Comparison of ENCODE assay signal across 29 cellular contexts in genomic region chr13:89891416-89891815, GRCh38.
DNase-seq lines count a peak whose midpoint lies in the region; ATAC-seq, FAIRE-seq and TF ChIP-seq lines count a peak whose summit lies in the region.
"Had no signal": no experiment of that assay in that cellular context is flagged by ENCODE, and none has a peak within 500 bp of the region (broad histone marks: within the 10 kb centered on the region; RNA-seq: fewer than 3 reads in every experiment).

No MANE protein-coding gene starts in this region.

- H3K4me1 ChIP-seq in K562 (replicated peaks in 1 of 2; ENCODE audit: control insufficient read depth in 2 of 2, insufficient read depth in 2 of 2, low read length in 2 of 2) (no peaks in the 10 kb centered on the region), mucosa of descending colon (ENCODE audit: low read depth) (no peaks in the 10 kb centered on the region)
- H3K4me1 ChIP-seq: BE2C, BLaER1 had no signal

- peaks cover 8% of the 10 kb centered on the region for H3K9me3 Mint-ChIP-seq in chondrocyte (ENCODE audit: low read depth)

- TF ChIP-seq CTCF in K562 (IDR thresholded peaks at IDR 0.05 in 2 of 3, conservative IDR thresholded peaks at IDR 0.05 in 1 of 3; ENCODE audit: insufficient read depth in 2 of 3, low read depth in 1 of 3, low read length in 3 of 3), result no peak
- no peak for TF ChIP-seq CTCF in fibroblast of pulmonary artery (IDR thresholded peaks at IDR 0.05; ENCODE audit: low read length, missing control alignments)
- no peak for TF ChIP-seq CTCF in chondrocyte (IDR thresholded peaks at IDR 0.05)
- no peak for TF ChIP-seq CTCF in mucosa of descending colon (IDR thresholded peaks at IDR 0.05)

- no peaks in the 10 kb centered on the region for H3K9me3 ChIP-seq in K562 (replicated peaks; ENCODE audit: control insufficient read depth, insufficient read depth, low read depth, low read length)
- H3K9me3 ChIP-seq in mucosa of descending colon, result no peaks in the 10 kb centered on the region
- H3K9me3 ChIP-seq: BE2C, BLaER1 had no signal

- no peaks in the 10 kb centered on the region for H3K4me1 Mint-ChIP-seq in chondrocyte (ENCODE audit: low read depth)
- H3K4me1 Mint-ChIP-seq: CD14-positive monocyte; CD4-positive, alpha-beta memory T cell; CD4-positive, CD25-positive, alpha-beta regulatory T cell; CD8-positive, alpha-beta memory T cell had no signal

- no peak for TF ChIP-seq EP300 in K562 (IDR thresholded peaks at IDR 0.05; ENCODE audit: low read length)

- no peaks in the 10 kb centered on the region for H3K79me2 ChIP-seq in K562 (ENCODE audit: control insufficient read depth, insufficient read depth, low read length)

- no peak for FAIRE-seq in K562 (lab: Jason Lieb, UNC)
- FAIRE-seq: A204.1, GM12878, GM12892, GM19239 had no signal

- no TSS peak for BruUV-seq in K562 (replicated peaks; lab: Mats Ljungman, UMichigan)

- no peak overlapping the region for H2AFZ ChIP-seq in K562 (ENCODE audit: low read depth, low read length)

- no peaks in the 10 kb centered on the region for H3K9me1 ChIP-seq in K562 (ENCODE audit: control insufficient read depth, insufficient read depth, low read length)

- ATAC-seq in K562, result no peak
- ATAC-seq in GM21423 (IDR thresholded peaks at IDR 0.05; ENCODE audit: unreplicated experiment), result no peak
- no peak for ATAC-seq in mucosa of descending colon
- ATAC-seq in HG02678 (IDR thresholded peaks at IDR 0.05; ENCODE audit: unreplicated experiment), result no peak
- ATAC-seq: GM12878 had no signal

- no peak overlapping the region for H3K27ac Mint-ChIP-seq in chondrocyte (ENCODE audit: unreplicated experiment)
- H3K27ac Mint-ChIP-seq: CD14-positive monocyte; CD4-positive, alpha-beta memory T cell; CD4-positive, CD25-positive, alpha-beta regulatory T cell; CD8-positive, alpha-beta memory T cell had no signal

- TF ChIP-seq RAD21 in K562 (CRISPR knock-in tag; conservative IDR thresholded peaks at IDR 0.05 in 1 of 2, IDR thresholded peaks at IDR 0.05 in 1 of 2), result no peak

- no peak overlapping the region for H3K4me3 Mint-ChIP-seq in chondrocyte (ENCODE audit: unreplicated experiment)
- H3K4me3 Mint-ChIP-seq: CD14-positive monocyte; CD4-positive, alpha-beta memory T cell; CD4-positive, CD25-positive, alpha-beta regulatory T cell; CD8-positive, alpha-beta memory T cell had no signal

- TF ChIP-seq POLR2A in K562 (conservative IDR thresholded peaks at IDR 0.05), result no peak

- H3K9ac ChIP-seq in K562 (ENCODE audit: insufficient read depth in 1 of 2, low read depth in 2 of 2, low read length in 2 of 2), result no peak overlapping the region
- H3K9ac ChIP-seq: BLaER1 had no signal

- in situ Hi-C loops in K562 (cut with MboI), result no loop called here

- intact Hi-C loops in K562 (cut with micrococcal nuclease), result no loop called here
- intact Hi-C loops in mucosa of descending colon (cut with DNase I, micrococcal nuclease), result no loop called here

- H3K36me3 Mint-ChIP-seq in chondrocyte (ENCODE audit: low read depth), result no peaks in the 10 kb centered on the region
- H3K36me3 Mint-ChIP-seq: CD14-positive monocyte; CD4-positive, alpha-beta memory T cell; CD4-positive, CD25-positive, alpha-beta regulatory T cell; CD8-positive, alpha-beta memory T cell had no signal

- H3K36me3 ChIP-seq in K562 (ENCODE audit: control insufficient read depth, insufficient read depth, low read length) (no peaks in the 10 kb centered on the region), mucosa of descending colon (ENCODE audit: low read depth) (no peaks in the 10 kb centered on the region)
- H3K36me3 ChIP-seq: BE2C, BLaER1 had no signal

- no peak overlapping the region for H3K27ac ChIP-seq in K562 (ENCODE audit: extremely low read depth, low read depth, low read length)
- H3K27ac ChIP-seq: BLaER1 had no signal

- no peaks in the 10 kb centered on the region for H3K27me3 ChIP-seq in K562 (ENCODE audit: control insufficient read depth in 2 of 2, insufficient read depth in 2 of 2, low read length in 2 of 2)
- H3K27me3 ChIP-seq: BE2C, BLaER1 had no signal

- POLR2A ChIA-PET in K562 (lab: Yijun Ruan, JAX), result interaction anchor here (1.0 kb wide), 1 partner anchor 182 kb away, joined by 5 read pairs; no protein-coding TSS in a partner anchor

- CTCF ChIA-PET in K562 (lab: Yijun Ruan, JAX; ENCODE audit: low intra/inter-chr PET ratio), result no interaction called here

- no peak overlapping the region for H3K4me3 ChIP-seq in K562
- no peak overlapping the region for H3K4me3 ChIP-seq in fibroblast of pulmonary artery (replicated peaks; ENCODE audit: low read depth, low read length)
- no peak overlapping the region for H3K4me3 ChIP-seq in mucosa of descending colon
- H3K4me3 ChIP-seq: BLaER1, GM12878 had no signal

- H3K4me2 ChIP-seq in K562 (ENCODE audit: insufficient read depth, low read length), result no peak overlapping the region
- H3K4me2 ChIP-seq: BLaER1 had no signal

- H3K27me3 Mint-ChIP-seq in chondrocyte (ENCODE audit: low read depth), result no peaks in the 10 kb centered on the region
- H3K27me3 Mint-ChIP-seq: CD4-positive, alpha-beta memory T cell; CD4-positive, CD25-positive, alpha-beta regulatory T cell; CD8-positive, alpha-beta memory T cell had no signal

- 6% methylated on average over 2 of the region's 2 CpGs for WGBS in K562 (ENCODE audit: insufficient coverage, low coverage, missing lambda C conversion rate)

- DNase-seq in K562 (ENCODE audit: extremely low read depth in 1 of 4, low spot score in 3 of 4), result no peak
- peak; percentile 83 to 96 for DNase-seq in dermis microvascular lymphatic vessel endothelial cell (ENCODE audit: low read depth in 2 of 2)
- peak; percentile 2 for DNase-seq in fibroblast of pulmonary artery (ENCODE audit: low read depth)
- peak; percentile 6 to 93 for DNase-seq in lung microvascular endothelial cell (ENCODE audit: low read depth in 2 of 2)
- no peak for DNase-seq in chondrocyte (ENCODE audit: low spot score)
- DNase-seq in mucosa of descending colon, result no peak
- DNase-seq: 8988T; ACHN; BE2C; C1 segment of cervical spinal cord; CD4-positive, alpha-beta memory T cell; CD4-positive, CD25-positive, alpha-beta regulatory T cell; CD8-positive, alpha-beta memory T cell; COR-L47; DMS 273 treated with DMSO at 0.1 percent for 48 hours; DMS153; DMS53; DMS79; DND-41; EL; GDM1 had no signal

- H4K20me1 ChIP-seq in K562 (replicated peaks; ENCODE audit: control insufficient read depth, insufficient read depth, low read length), result no peaks in the 10 kb centered on the region
- H4K20me1 ChIP-seq: BLaER1 had no signal

TF ChIP-seq in K562, 482 proteins besides CTCF, POLR2A, EP300 and RAD21:
- TF ChIP-seq ZNF561 (CRISPR knock-in tag; conservative IDR thresholded peaks at IDR 0.05) (no peak), ZNF586 (CRISPR knock-in tag; conservative IDR thresholded peaks at IDR 0.05) (no peak), SIN3A (IDR thresholded peaks at IDR 0.05; ENCODE audit: borderline replicate concordance in 2 of 2, control insufficient read depth in 1 of 2, low read depth in 2 of 2, low read length in 2 of 2) (no peak), CEBPB (tag; IDR thresholded peaks at IDR 0.05) (peak; percentile 47), SAFB (IDR thresholded peaks at IDR 0.05; ENCODE audit: borderline replicate concordance, low read depth, low read length) (peak; percentile 38; the same call in 1 of the 2 replicates)

Comparison
In these comparisons a context has a peak if more than half of its experiments do, and no peak if none do; other contexts are left out.
1. DNase-seq: peak in dermis microvascular lymphatic vessel endothelial cell (2 of 2), fibroblast of pulmonary artery (single experiment) and lung microvascular endothelial cell (2 of 2); none in K562 (0 of 4), chondrocyte (single experiment) and mucosa of descending colon (0 of 3).